ENCODE assay signal across 8 cellular contexts in the genomic region with DNA sequence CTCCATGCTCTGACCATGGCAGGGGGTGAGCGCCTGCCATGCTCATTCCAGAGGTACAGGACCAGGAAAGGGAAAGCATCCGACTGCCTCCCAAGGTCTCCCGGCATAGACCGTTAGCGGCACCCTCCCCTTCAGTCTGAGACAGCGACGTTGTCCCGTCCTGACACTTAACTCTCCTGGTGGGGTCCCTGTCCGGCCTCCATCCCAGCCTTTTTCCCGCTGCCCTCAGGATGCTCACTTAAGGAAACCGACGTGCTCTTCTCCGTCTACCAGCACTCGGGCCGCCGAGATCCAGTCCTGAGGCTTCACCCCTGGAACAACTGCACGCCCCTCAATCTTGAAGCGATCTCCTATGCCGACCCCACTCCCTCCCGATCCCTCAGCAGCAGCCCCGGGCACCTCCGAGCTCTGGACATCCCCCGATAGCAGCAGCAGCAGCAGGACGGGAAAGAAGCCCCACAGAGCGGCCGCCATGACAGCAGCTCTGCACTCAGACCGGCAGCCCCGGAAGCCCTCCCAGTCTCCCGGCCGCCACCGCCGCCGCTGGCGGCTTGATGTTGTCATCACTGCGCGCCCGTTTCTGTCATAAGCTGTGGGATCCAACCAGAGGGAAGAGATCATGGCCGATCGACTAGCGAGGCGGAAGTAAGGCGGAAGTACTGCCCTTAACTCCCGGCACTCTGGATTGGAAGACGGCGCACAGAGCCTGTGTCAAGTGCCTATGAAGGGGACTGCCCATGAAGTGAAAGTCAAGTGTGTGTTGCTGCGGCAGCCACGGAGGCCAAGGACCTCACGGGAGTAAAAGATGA. TPM values are rescaled to one million over a fixed set of nuclear protein-coding genes. Genes with fewer than 3 reads are reported as not detected.
DNase-seq lines count a peak whose midpoint lies in the region; ATAC-seq and TF ChIP-seq lines count a peak whose summit lies in the region.

A gene (minus strand): TSS at position 497 of the 809 bp plus-strand sequence. CDS start 23 bp downstream, at position 474.
A gene (plus strand): TSS at position 718 of the 809 bp plus-strand sequence. CDS start 449 bp downstream, outside the sequence.

- TF ChIP-seq CTCF in coronary artery (IDR thresholded peaks at IDR 0.05) = no peak

- peak within 1 kb of the TSS; percentile 97 for H3K4me3 Mint-ChIP-seq in activated CD4-positive, alpha-beta T cell treated with anti-CD3 and anti-CD28 coated beads, Interleukin-2, amount 10 ng/mL, durations not matched to agents 7 days and 5 days

- peak within 1 kb of the TSS; percentile 93 for H3K4me3 ChIP-seq in coronary artery

- H3K9me3 Mint-ChIP-seq in activated CD4-positive, alpha-beta T cell treated with anti-CD3 and anti-CD28 coated beads, Interleukin-2, amount 10 ng/mL, durations not matched to agents 7 days and 5 days = peaks cover 3% of the 10 kb centered on the region

- DNase-seq in C1 segment of cervical spinal cord (lab: John Stamatoyannopoulos, UW) (peak; percentile 83 to 99 (median 98)), NCI-H526 treated with DMSO at 0.1 percent for 48 hours (lab: John Stamatoyannopoulos, UW) (peak; percentile 97), coronary artery (ENCODE audit: low spot score) (peak; percentile 99)
- peak; percentile 99 for DNase-seq in activated CD4-positive, alpha-beta T cell treated with anti-CD3 and anti-CD28 coated beads, Interleukin-2, amount 10 ng/mL, durations not matched to agents 7 days and 5 days
- peak; percentile 97 to 100 (median 98) for DNase-seq in stimulated activated CD4-positive, alpha-beta T cell treated with anti-CD3 and anti-CD28 coated beads, Interleukin-1b, Interleukin-23, amount 100 ng/mL, for 24 hours (ENCODE audit: low read depth in 4 of 4, low spot score in 1 of 4)

- peak within 1 kb of the TSS; percentile 96 for H3K27ac Mint-ChIP-seq in activated CD4-positive, alpha-beta T cell treated with anti-CD3 and anti-CD28 coated beads, Interleukin-2, amount 10 ng/mL, durations not matched to agents 7 days and 5 days

- POLR2A ChIA-PET in activated CD4-positive, alpha-beta T cell treated with anti-CD3 and anti-CD28 coated beads, Interleukin-2, amount 10 ng/mL, durations not matched to agents 7 days and 5 days (lab: Charles Lee) = no interaction called here

- H3K36me3 Mint-ChIP-seq in activated CD4-positive, alpha-beta T cell treated with anti-CD3 and anti-CD28 coated beads, Interleukin-2, amount 10 ng/mL, durations not matched to agents 7 days and 5 days (ENCODE audit: low read depth) = peaks cover 24% of the 10 kb centered on the region

- CTCF ChIA-PET in activated CD4-positive, alpha-beta T cell treated with anti-CD3 and anti-CD28 coated beads, Interleukin-2, amount 10 ng/mL, durations not matched to agents 7 days and 5 days (lab: Charles Lee) = interaction anchor here (0.7 to 1.4 kb wide), 4 partner anchors 9 to 108 kb away, joined by 3 to 4 read pairs (median 3); a partner anchor contains a TSS

- no peaks in the 10 kb centered on the region for H3K27me3 ChIP-seq in layer of hippocampus (ENCODE audit: control insufficient read depth, insufficient read depth, low read length)

- H3K27ac ChIP-seq in coronary artery (peak within 1 kb of the TSS; percentile 65 to 88), layer of hippocampus (ENCODE audit: low read depth, low read length) (peak within 1 kb of the TSS; percentile 69)

- H3K4me1 Mint-ChIP-seq in activated CD4-positive, alpha-beta T cell treated with anti-CD3 and anti-CD28 coated beads, Interleukin-2, amount 10 ng/mL, durations not matched to agents 7 days and 5 days = peaks cover 38% of the 10 kb centered on the region

- no peaks in the 10 kb centered on the region for H3K27me3 Mint-ChIP-seq in activated CD4-positive, alpha-beta T cell treated with anti-CD3 and anti-CD28 coated beads, Interleukin-2, amount 10 ng/mL, durations not matched to agents 7 days and 5 days

- ATAC-seq in GM19351 (IDR thresholded peaks at IDR 0.05; ENCODE audit: unreplicated experiment) (peak; percentile 97), HG03520 (IDR thresholded peaks at IDR 0.05; ENCODE audit: unreplicated experiment) (peak; percentile 97)

RNA-seq across cellular contexts. Expression of the first gene that starts in this region (rescaled TPM):
- total RNA-seq in activated CD4-positive, alpha-beta T cell treated with anti-CD3 and anti-CD28 coated beads, Interleukin-2, amount 10 ng/mL, durations not matched to agents 7 days and 5 days = 10 to 100 TPM; 63.1 to 65.6 TPM

RNA-seq across cellular contexts. Expression of the second gene that starts in this region (rescaled TPM):
- 1 to 10 TPM; 3.8 to 4.1 TPM for total RNA-seq in activated CD4-positive, alpha-beta T cell treated with anti-CD3 and anti-CD28 coated beads, Interleukin-2, amount 10 ng/mL, durations not matched to agents 7 days and 5 days

Comparison
In these comparisons a context has a peak if more than half of its experiments do, and no peak if none do; other contexts are left out.
1. Peak in every context shown above with its lines: DNase-seq, ATAC-seq, H3K4me3 ChIP-seq and H3K27ac ChIP-seq.